Comparison of ENCODE assay signal across 31 cellular contexts in the genomic region with DNA sequence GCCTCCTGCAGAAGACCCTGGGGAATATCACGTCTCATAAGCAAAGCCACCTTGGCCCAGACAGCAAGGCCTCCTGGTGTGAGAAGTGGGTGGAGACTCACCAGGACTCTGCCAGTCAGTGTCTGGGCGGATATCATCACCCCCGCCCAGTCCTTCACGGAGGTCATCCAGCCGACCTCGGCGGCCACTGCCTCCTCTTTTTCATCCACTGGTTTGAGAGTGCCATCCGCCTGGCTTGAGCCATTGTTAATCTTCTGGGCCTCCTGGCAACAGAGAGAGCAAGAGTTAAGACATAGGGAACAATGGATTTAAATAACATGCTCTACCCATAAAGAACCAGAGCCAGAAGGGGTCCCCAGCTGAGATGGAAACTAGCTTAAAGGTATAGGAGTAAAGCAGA.
"Had no signal": no experiment of that assay in that cellular context is flagged by ENCODE, and none has a peak within 500 bp of the region (broad histone marks: within the 10 kb centered on the region; RNA-seq: fewer than 3 reads in every experiment).

No MANE protein-coding gene starts in this region.

- H3K36me3 ChIP-seq: brain microvascular endothelial cell, gastrocnemius medialis, heart left ventricle had no signal

- H3K4me3 Mint-ChIP-seq: activated CD4-positive, alpha-beta memory T cell treated with anti-CD3 and anti-CD28 coated beads for 36 hours; activated CD4-positive, alpha-beta T cell treated with anti-CD3 and anti-CD28 coated beads for 36 hours; activated CD4-positive, alpha-beta T cell treated with anti-CD3 and anti-CD28 coated beads, Interleukin-2, amount 10 ng/mL, durations not matched to agents 24 days and 14 days; activated CD8-positive, alpha-beta memory T cell treated with anti-CD3 and anti-CD28 coated beads, Interleukin-2, amount 10 ng/mL, durations not matched to agents 7 days and 5 days; activated CD8-positive, alpha-beta T cell treated with anti-CD3 and anti-CD28 coated beads, Interleukin-2, amount 10 ng/mL, durations not matched to agents 7 days and 5 days; activated naive CD4-positive, alpha-beta T cell treated with anti-CD3 and anti-CD28 coated beads, Interleukin-2, amount 10 ng/mL, durations not matched to agents 7 days and 5 days; activated naive CD8-positive, alpha-beta T cell treated with anti-CD3 and anti-CD28 coated beads, Interleukin-2, amount 10 ng/mL, durations not matched to agents 7 days and 5 days; activated T-cell treated with anti-CD3 and anti-CD28 coated beads, Interleukin-2, amount 50 U/mL, for 24 hours; activated T-cell treated with anti-CD3 and anti-CD28 coated beads, Interleukin-2, amount 50 U/mL, for 72 hours; central memory CD8-positive, alpha-beta T cell; dendritic cell treated with granulocyte-macrophage colony-stimulating factor and Interleukin-4, amounts not matched to agents 40 ng/mL and 50 ng/mL, for 4 days; effector memory CD8-positive, alpha-beta T cell had no signal

- H3K36me3 Mint-ChIP-seq: activated CD4-positive, alpha-beta memory T cell treated with anti-CD3 and anti-CD28 coated beads for 36 hours; activated CD8-positive, alpha-beta memory T cell treated with anti-CD3 and anti-CD28 coated beads, Interleukin-2, amount 10 ng/mL, durations not matched to agents 7 days and 5 days; activated naive CD4-positive, alpha-beta T cell treated with anti-CD3 and anti-CD28 coated beads, Interleukin-2, amount 10 ng/mL, durations not matched to agents 7 days and 5 days; activated naive CD4-positive, alpha-beta T cell treated with anti-CD3 and anti-CD28 coated beads, Interleukin-2, amount 50 U/mL, for 72 hours; activated naive CD8-positive, alpha-beta T cell treated with anti-CD3 and anti-CD28 coated beads, Interleukin-2, amount 10 ng/mL, durations not matched to agents 7 days and 5 days had no signal

- H3K27me3 Mint-ChIP-seq: activated CD4-positive, alpha-beta T cell treated with anti-CD3 and anti-CD28 coated beads, Interleukin-2, amount 10 ng/mL, durations not matched to agents 24 days and 14 days; activated CD8-positive, alpha-beta memory T cell treated with anti-CD3 and anti-CD28 coated beads, Interleukin-2, amount 10 ng/mL, durations not matched to agents 7 days and 5 days; activated naive CD4-positive, alpha-beta T cell treated with anti-CD3 and anti-CD28 coated beads, Interleukin-2, amount 10 ng/mL, durations not matched to agents 7 days and 5 days had no signal

- H3K27me3 ChIP-seq: brain microvascular endothelial cell, dorsolateral prefrontal cortex, esophagus muscularis mucosa, foreskin keratinocyte, gastrocnemius medialis had no signal

- H3K9me3 Mint-ChIP-seq: activated CD4-positive, alpha-beta memory T cell treated with anti-CD3 and anti-CD28 coated beads for 36 hours; activated CD4-positive, alpha-beta T cell treated with anti-CD3 and anti-CD28 coated beads, Interleukin-2, amount 10 ng/mL, durations not matched to agents 24 days and 14 days; activated naive CD4-positive, alpha-beta T cell treated with anti-CD3 and anti-CD28 coated beads, Interleukin-2, amount 10 ng/mL, durations not matched to agents 7 days and 5 days; activated naive CD4-positive, alpha-beta T cell treated with anti-CD3 and anti-CD28 coated beads, Interleukin-2, amount 50 U/mL, for 72 hours; activated naive CD8-positive, alpha-beta T cell treated with anti-CD3 and anti-CD28 coated beads, Interleukin-2, amount 10 ng/mL, durations not matched to agents 7 days and 5 days; activated T-cell treated with anti-CD3 and anti-CD28 coated beads, Interleukin-2, amount 50 U/mL, for 24 hours; activated T-cell treated with anti-CD3 and anti-CD28 coated beads, Interleukin-2, amount 50 U/mL, for 72 hours; central memory CD8-positive, alpha-beta T cell; dendritic cell treated with granulocyte-macrophage colony-stimulating factor and Interleukin-4, amounts not matched to agents 40 ng/mL and 50 ng/mL, for 4 days; effector memory CD8-positive, alpha-beta T cell had no signal

- DNase-seq: activated CD4-positive, alpha-beta memory T cell treated with anti-CD3 and anti-CD28 coated beads for 36 hours; activated CD4-positive, alpha-beta T cell treated with anti-CD3 and anti-CD28 coated beads for 36 hours; activated CD4-positive, alpha-beta T cell treated with anti-CD3 and anti-CD28 coated beads, Interleukin-2, amount 10 ng/mL, durations not matched to agents 24 days and 14 days; activated CD4-positive, CD25-positive, alpha-beta regulatory T cell; activated CD4-positive, CD25-positive, alpha-beta regulatory T cell treated with anti-CD3 and anti-CD28 coated beads, Interleukin-2, amount 50 U/mL, for 72 hours; activated CD8-positive, alpha-beta memory T cell treated with anti-CD3 and anti-CD28 coated beads, Interleukin-2, amount 10 ng/mL, durations not matched to agents 7 days and 5 days; activated CD8-positive, alpha-beta memory T cell treated with anti-CD3 and anti-CD28 coated beads, Interleukin-2, amount 50 U/mL, for 48 hours; activated CD8-positive, alpha-beta T cell treated with anti-CD3 and anti-CD28 coated beads, Interleukin-2, amount 10 ng/mL, durations not matched to agents 7 days and 5 days; activated gamma-delta T cell; activated naive CD4-positive, alpha-beta T cell; activated naive CD4-positive, alpha-beta T cell treated with anti-CD3 and anti-CD28 coated beads, Interleukin-2, amount 10 ng/mL, durations not matched to agents 7 days and 5 days; activated naive CD8-positive, alpha-beta T cell treated with anti-CD3 and anti-CD28 coated beads, Interleukin-2, amount 10 ng/mL, durations not matched to agents 7 days and 5 days; activated T-cell treated with anti-CD3 and anti-CD28 coated beads for 4 hours; activated T-cell treated with anti-CD3 and anti-CD28 coated beads, Interleukin-2, amount 50 U/mL, for 24 hours; activated T-cell treated with anti-CD3 and anti-CD28 coated beads, Interleukin-2, amount 50 U/mL, for 72 hours; amniotic stem cell; anterior cingulate cortex; brain microvascular endothelial cell; dorsolateral prefrontal cortex; effector memory CD8-positive, alpha-beta T cell; erythroblast; foreskin keratinocyte; gastrocnemius medialis; glutamatergic neuron; heart left ventricle; T-helper 2 cell had no signal

- H3K27ac Mint-ChIP-seq: activated CD4-positive, alpha-beta memory T cell treated with anti-CD3 and anti-CD28 coated beads for 36 hours; activated CD4-positive, alpha-beta T cell treated with anti-CD3 and anti-CD28 coated beads for 36 hours; activated CD4-positive, alpha-beta T cell treated with anti-CD3 and anti-CD28 coated beads, Interleukin-2, amount 10 ng/mL, durations not matched to agents 24 days and 14 days; activated CD8-positive, alpha-beta memory T cell treated with anti-CD3 and anti-CD28 coated beads, Interleukin-2, amount 10 ng/mL, durations not matched to agents 7 days and 5 days; activated CD8-positive, alpha-beta T cell treated with anti-CD3 and anti-CD28 coated beads, Interleukin-2, amount 10 ng/mL, durations not matched to agents 7 days and 5 days; activated naive CD4-positive, alpha-beta T cell treated with anti-CD3 and anti-CD28 coated beads, Interleukin-2, amount 10 ng/mL, durations not matched to agents 7 days and 5 days; activated naive CD4-positive, alpha-beta T cell treated with anti-CD3 and anti-CD28 coated beads, Interleukin-2, amount 50 U/mL, for 72 hours; activated naive CD8-positive, alpha-beta T cell treated with anti-CD3 and anti-CD28 coated beads, Interleukin-2, amount 10 ng/mL, durations not matched to agents 7 days and 5 days; activated T-cell treated with anti-CD3 and anti-CD28 coated beads, Interleukin-2, amount 50 U/mL, for 24 hours; activated T-cell treated with anti-CD3 and anti-CD28 coated beads, Interleukin-2, amount 50 U/mL, for 72 hours; dendritic cell treated with granulocyte-macrophage colony-stimulating factor and Interleukin-4, amounts not matched to agents 40 ng/mL and 50 ng/mL, for 4 days; effector memory CD8-positive, alpha-beta T cell had no signal

- H3K27ac ChIP-seq: brain microvascular endothelial cell, coronary artery, foreskin keratinocyte, gastrocnemius medialis, heart left ventricle had no signal

- H3K9me3 ChIP-seq: esophagus muscularis mucosa, gastrocnemius medialis, heart left ventricle had no signal

- H3K4me1 Mint-ChIP-seq: activated CD4-positive, alpha-beta T cell treated with anti-CD3 and anti-CD28 coated beads for 36 hours; activated CD4-positive, alpha-beta T cell treated with anti-CD3 and anti-CD28 coated beads, Interleukin-2, amount 10 ng/mL, durations not matched to agents 24 days and 14 days; activated CD8-positive, alpha-beta memory T cell treated with anti-CD3 and anti-CD28 coated beads, Interleukin-2, amount 10 ng/mL, durations not matched to agents 7 days and 5 days; activated naive CD4-positive, alpha-beta T cell treated with anti-CD3 and anti-CD28 coated beads, Interleukin-2, amount 10 ng/mL, durations not matched to agents 7 days and 5 days; central memory CD8-positive, alpha-beta T cell had no signal

- H3K4me3 ChIP-seq: coronary artery, dorsolateral prefrontal cortex, esophagus muscularis mucosa, gastrocnemius medialis, heart left ventricle had no signal
